In genomic region chr4:38129452-38129830, GRCh38 we compare ENCODE assay signal across 10 cellular contexts.
DNase-seq lines count a peak whose midpoint lies in the region; ATAC-seq and TF ChIP-seq lines count a peak whose summit lies in the region.
"Had no signal": no experiment of that assay in that cellular context is flagged by ENCODE, and none has a peak within 500 bp of the region (broad histone marks: within the 10 kb centered on the region; RNA-seq: fewer than 3 reads in every experiment).

No MANE protein-coding gene starts in this region.

- H3K27me3 Mint-ChIP-seq in CD14-positive monocyte (ENCODE audit: low read depth in 3 of 3) (peaks cover 0 to 2% (median 0%) of the 10 kb centered on the region in 3 donors), natural killer cell (ENCODE audit: low read depth in 2 of 2) (no peaks in the 10 kb centered on the region)

- intact Hi-C loops in CD14-positive monocyte (cut with micrococcal nuclease) (no loop called here), colonic mucosa (cut with DNase I) (no loop called here), natural killer cell (cut with micrococcal nuclease) (no loop called here), gastrocnemius medialis (cut with DNase I; ENCODE audit: low total_unique reads) (no loop called here)

- no peak overlapping the region for H2AFZ ChIP-seq in Karpas-422 (ENCODE audit: low read length)

- no peak overlapping the region for H3K4me2 ChIP-seq in Karpas-422 (ENCODE audit: low read depth, low read length, poor library complexity, severe bottlenecking)

- H3K4me3 Mint-ChIP-seq in CD14-positive monocyte (no peak overlapping the region), natural killer cell (peak overlapping the region; percentile 80)

- H3K4me3 ChIP-seq in colonic mucosa: no peak overlapping the region
- H3K4me3 ChIP-seq in Karpas-422 (ENCODE audit: low read length): no peak overlapping the region
- H3K4me3 ChIP-seq in WERI-Rb-1 (ENCODE audit: low read depth, low read length): no peak overlapping the region
- H3K4me3 ChIP-seq in gastrocnemius medialis: no peak overlapping the region
- H3K4me3 ChIP-seq: coronary artery had no signal

- in situ Hi-C loops in gastrocnemius medialis (cut with MboI; ENCODE audit: low sequenced_read_pairs in 4 of 4): no loop called here

- H3K4me1 ChIP-seq in colonic mucosa (peaks cover 2% of the 10 kb centered on the region), Karpas-422 (ENCODE audit: low read length) (0 out of 2 replicates have a peak, but pooled peaks cover 4% of the 10 kb centered on the region), gastrocnemius medialis (peaks cover 0 to 5% of the 10 kb centered on the region in 2 donors)

- H3K9me3 ChIP-seq in KOPT-K1 (ENCODE audit: insufficient read depth, low read length, poor library complexity, severe bottlenecking): no peaks in the 10 kb centered on the region
- H3K9me3 ChIP-seq in colonic mucosa: no peaks in the 10 kb centered on the region
- H3K9me3 ChIP-seq in Karpas-422 (ENCODE audit: low read length): no peaks in the 10 kb centered on the region
- no peaks in the 10 kb centered on the region for H3K9me3 ChIP-seq in WERI-Rb-1 (ENCODE audit: severe bottlenecking)
- H3K9me3 ChIP-seq in gastrocnemius medialis: no peaks in the 10 kb centered on the region

- H3K36me3 Mint-ChIP-seq in CD14-positive monocyte: peaks cover 90 to 91% of the 10 kb centered on the region in 2 donors
- peaks cover 11% of the 10 kb centered on the region for H3K36me3 Mint-ChIP-seq in natural killer cell

- H3K9me2 ChIP-seq in Karpas-422 (replicated peaks; ENCODE audit: insufficient read depth, low read length): no peaks in the 10 kb centered on the region

- H3K27ac ChIP-seq in KOPT-K1 (ENCODE audit: low read depth, low read length, poor library complexity, severe bottlenecking) (peak overlapping the region; percentile 42), colonic mucosa (peak overlapping the region; percentile 42), Karpas-422 (ENCODE audit: low read length) (no peak overlapping the region), WERI-Rb-1 (no peak overlapping the region), gastrocnemius medialis (no peak overlapping the region)

- H3K27me3 ChIP-seq in colonic mucosa: no peaks in the 10 kb centered on the region
- no peaks in the 10 kb centered on the region for H3K27me3 ChIP-seq in Karpas-422 (ENCODE audit: low read length)
- no peaks in the 10 kb centered on the region for H3K27me3 ChIP-seq in WERI-Rb-1 (ENCODE audit: insufficient read depth, low read depth, severe bottlenecking)
- no peaks in the 10 kb centered on the region for H3K27me3 ChIP-seq in gastrocnemius medialis

- H3K36me3 ChIP-seq in KOPT-K1 (ENCODE audit: insufficient read depth, low read length): peaks cover 48% of the 10 kb centered on the region
- H3K36me3 ChIP-seq in colonic mucosa: no peaks in the 10 kb centered on the region
- no peaks in the 10 kb centered on the region for H3K36me3 ChIP-seq in Karpas-422 (ENCODE audit: insufficient read depth, low read length)
- peaks cover 26% of the 10 kb centered on the region for H3K36me3 ChIP-seq in WERI-Rb-1
- peaks cover 0 to 39% of the 10 kb centered on the region in 2 donors for H3K36me3 ChIP-seq in gastrocnemius medialis

- H3K27ac Mint-ChIP-seq in CD14-positive monocyte: peak overlapping the region; percentile 76 to 94 (median 83)
- peak overlapping the region; percentile 96 to 99 for H3K27ac Mint-ChIP-seq in natural killer cell

- H3K79me2 ChIP-seq in Karpas-422 (ENCODE audit: low read length): no peaks in the 10 kb centered on the region

- DNase-seq in CD14-positive monocyte (ENCODE audit: low spot score) (no peak), colonic mucosa (no peak), natural killer cell (no peak), Karpas-422 (no peak), WERI-Rb-1 (no peak), gastrocnemius medialis (no peak)
- DNase-seq: retina had no signal

- no peak for TF ChIP-seq POLR2A in gastrocnemius medialis (IDR thresholded peaks at IDR 0.05)

- TF ChIP-seq CTCF in CD14-positive monocyte (IDR thresholded peaks at IDR 0.05) (no peak), colonic mucosa (IDR thresholded peaks at IDR 0.05) (no peak), natural killer cell (IDR thresholded peaks at IDR 0.05) (no peak), WERI-Rb-1 (IDR thresholded peaks at IDR 0.05; ENCODE audit: low read depth, low read length) (no peak), gastrocnemius medialis (IDR thresholded peaks at IDR 0.05 in 4 of 5, conservative IDR thresholded peaks at IDR 0.05 in 1 of 5) (no peak)

- no peak overlapping the region for H3K9ac ChIP-seq in colonic mucosa (ENCODE audit: low read depth in 2 of 2, low read length in 2 of 2)
- H3K9ac ChIP-seq in Karpas-422 (ENCODE audit: low read length): no peak overlapping the region

- no peaks in the 10 kb centered on the region for H3K9me3 Mint-ChIP-seq in CD14-positive monocyte
- H3K9me3 Mint-ChIP-seq in natural killer cell: no peaks in the 10 kb centered on the region

- no peaks in the 10 kb centered on the region for H4K20me1 ChIP-seq in Karpas-422 (ENCODE audit: insufficient read depth, low read depth, low read length)

- peaks cover 15% of the 10 kb centered on the region for H3K4me1 Mint-ChIP-seq in CD14-positive monocyte
- peaks cover 65 to 68% of the 10 kb centered on the region in 2 donors for H3K4me1 Mint-ChIP-seq in natural killer cell

- no peak for ATAC-seq in natural killer cell
- ATAC-seq in HG03432 (IDR thresholded peaks at IDR 0.05; ENCODE audit: unreplicated experiment): no peak
- no peak for ATAC-seq in gastrocnemius medialis

Comparison
In these comparisons a context has a peak if more than half of its experiments do, and no peak if none do; other contexts are left out.
1. H3K27ac ChIP-seq: peak in KOPT-K1 (single experiment) and colonic mucosa (single experiment); none in Karpas-422 (single experiment), WERI-Rb-1 (single experiment) and gastrocnemius medialis (0 of 4).